In genomic region chr5:142699105-142699720, GRCh38 we compare ENCODE assay signal across 8 cellular contexts. TPM values are rescaled to one million over a fixed set of nuclear protein-coding genes. Genes with fewer than 3 reads are reported as not detected.
DNase-seq lines count a peak whose midpoint lies in the region; ATAC-seq and TF ChIP-seq lines count a peak whose summit lies in the region.

No MANE protein-coding gene starts in this region.

- no peak overlapping the region for H4K91ac ChIP-seq in trophoblast cell (ENCODE audit: low read depth, low read length)

- no peak overlapping the region for H2BK120ac ChIP-seq in trophoblast cell (ENCODE audit: insufficient read depth, low read length, poor library complexity)

- H4K12ac ChIP-seq in trophoblast cell (ENCODE audit: low read depth, low read length): no peak overlapping the region

- H3K4ac ChIP-seq in trophoblast cell (ENCODE audit: low read depth, low read length): no peak overlapping the region

- H3K9me3 ChIP-seq in SK-N-SH (no peaks in the 10 kb centered on the region), trophoblast cell (ENCODE audit: insufficient read depth, low read depth, low read length) (no peaks in the 10 kb centered on the region), transverse colon (no peaks in the 10 kb centered on the region)

- no peaks in the 10 kb centered on the region for H3K9me2 ChIP-seq in SK-N-SH

- no peak for TF ChIP-seq POLR2A in transverse colon (IDR thresholded peaks at IDR 0.05)

- H3K27me3 ChIP-seq in SK-N-SH (ENCODE audit: insufficient read depth) (no peaks in the 10 kb centered on the region), trophoblast cell (ENCODE audit: insufficient read depth, low read length) (no peaks in the 10 kb centered on the region), transverse colon (no peaks in the 10 kb centered on the region)

- DNase-seq in Calu3 (peak; percentile 93), MV-4-11 (lab: John Stamatoyannopoulos, UW) (peak; percentile 87), SK-N-SH (peak; percentile 74), head of caudate nucleus (peak; percentile 60 to 98 (median 92)), trophoblast cell (peak; percentile 80 to 97), transverse colon (peak; percentile 85)
- DNase-seq in activated naive CD4-positive, alpha-beta T cell treated with anti-CD3 and anti-CD28 coated beads, Interleukin-2, amount 10 ng/mL, durations not matched to agents 7 days and 5 days: peak; percentile 86

- H3K4me3 ChIP-seq in SK-N-SH (ENCODE audit: low read depth in 2 of 2, low read length in 1 of 2) (no peak overlapping the region; a peak in 1 of 4 replicates), trophoblast cell (ENCODE audit: low read depth, low read length) (no peak overlapping the region), transverse colon (no peak overlapping the region)

- H3K27ac ChIP-seq in SK-N-SH (ENCODE audit: low read depth in 2 of 2, low read length in 1 of 2) (no peak overlapping the region), trophoblast cell (ENCODE audit: low read depth, low read length) (no peak overlapping the region), transverse colon (peak overlapping the region; percentile 38 to 61 (median 59))

- H3K4me2 ChIP-seq in SK-N-SH (no peak overlapping the region), trophoblast cell (ENCODE audit: low read length) (no peak overlapping the region)

- no peak overlapping the region for H2BK12ac ChIP-seq in trophoblast cell (ENCODE audit: low read length)

- H3K9ac ChIP-seq in SK-N-SH (no peak overlapping the region), trophoblast cell (ENCODE audit: low read length) (no peak overlapping the region)

- no peak overlapping the region for H4K8ac ChIP-seq in trophoblast cell (ENCODE audit: low read depth, low read length)

- H3K36me3 ChIP-seq in SK-N-SH (replicated peaks in 1 of 2; ENCODE audit: control insufficient read depth in 1 of 2, insufficient read depth in 2 of 2, low read length in 1 of 2): no peaks in the 10 kb centered on the region
- H3K36me3 ChIP-seq in trophoblast cell (ENCODE audit: control insufficient read depth in 1 of 2, insufficient read depth in 2 of 2, low read length in 2 of 2): no peaks in the 10 kb centered on the region
- H3K36me3 ChIP-seq in transverse colon: no peaks in the 10 kb centered on the region

- H3K4me3 Mint-ChIP-seq in Calu3 (ENCODE audit: low read depth, unreplicated experiment): no peak overlapping the region
- no peak overlapping the region for H3K4me3 Mint-ChIP-seq in activated naive CD4-positive, alpha-beta T cell treated with anti-CD3 and anti-CD28 coated beads, Interleukin-2, amount 10 ng/mL, durations not matched to agents 7 days and 5 days

- H3K14ac ChIP-seq in trophoblast cell (ENCODE audit: low read length): no peak overlapping the region

- whole genome bisulfite sequencing in SK-N-SH (ENCODE audit: low lambda C conversion rate): 0% methylated on average over 3 of the region's 5 CpGs
- no CpG with 5 or more reads among the region's 5 CpGs for WGBS in trophoblast cell (ENCODE audit: extremely low coverage, insufficient coverage, insufficient read length)
- WGBS in transverse colon (ENCODE audit: low coverage in 1 of 2), 2 donors: 2% methylated on average over 5 of the region's 5 CpGs; no CpG with 5 or more reads in 1 of the 2 donors

- H3K36me3 Mint-ChIP-seq in Calu3 (ENCODE audit: insufficient read depth, unreplicated experiment): no peaks in the 10 kb centered on the region
- H3K36me3 Mint-ChIP-seq in activated naive CD4-positive, alpha-beta T cell treated with anti-CD3 and anti-CD28 coated beads, Interleukin-2, amount 10 ng/mL, durations not matched to agents 7 days and 5 days: no peaks in the 10 kb centered on the region

- no peaks in the 10 kb centered on the region for H3K79me2 ChIP-seq in SK-N-SH (ENCODE audit: insufficient read depth)
- H3K79me2 ChIP-seq in trophoblast cell (ENCODE audit: control insufficient read depth, insufficient read depth, low read length, poor library complexity): no peaks in the 10 kb centered on the region

- TF ChIP-seq RAD21 in SK-N-SH (IDR thresholded peaks at IDR 0.05; ENCODE audit: low read length): peak; percentile 100

- no TSS peak for BruUV-seq in Calu3 (replicated peaks; lab: Mats Ljungman, UMichigan)

- CTCF ChIA-PET in Calu3 (lab: Charles Lee) (interaction anchor here (0.6 to 3.9 kb wide), 12 partner anchors 8 to 395 kb away, joined by 3 to 93 read pairs (median 6); no protein-coding TSS in a partner anchor), SK-N-SH (lab: Yijun Ruan, JAX) (interaction anchor here (0.6 to 21.1 kb wide), 65 partner anchors 9 to 687 kb away, joined by 3 to 668 read pairs (median 5); partner anchors contain the start of gene FGF1)
- CTCF ChIA-PET in activated naive CD4-positive, alpha-beta T cell treated with anti-CD3 and anti-CD28 coated beads, Interleukin-2, amount 10 ng/mL, durations not matched to agents 7 days and 5 days (lab: Charles Lee): interaction anchor here (0.6 to 5.9 kb wide), 27 partner anchors 9 to 1007 kb away, joined by 3 to 61 read pairs (median 6); partner anchors contain the start of gene FGF1

- H3K4me1 ChIP-seq in SK-N-SH (ENCODE audit: control insufficient read depth in 1 of 2, insufficient read depth in 2 of 2, low read depth in 1 of 2, low read length in 1 of 2): peaks cover 23 to 28% of the 10 kb centered on the region in 2 experiments
- H3K4me1 ChIP-seq in trophoblast cell (ENCODE audit: control insufficient read depth in 1 of 2, insufficient read depth in 2 of 2, low read length in 2 of 2): no peaks in the 10 kb centered on the region
- peaks cover 3 to 21% (median 10%) of the 10 kb centered on the region in 4 donors for H3K4me1 ChIP-seq in transverse colon

- H4K20me1 ChIP-seq in SK-N-SH (ENCODE audit: insufficient read depth): no peaks in the 10 kb centered on the region

- H3K9me3 Mint-ChIP-seq in Calu3 (ENCODE audit: low read depth, unreplicated experiment): no peaks in the 10 kb centered on the region
- no peaks in the 10 kb centered on the region for H3K9me3 Mint-ChIP-seq in activated naive CD4-positive, alpha-beta T cell treated with anti-CD3 and anti-CD28 coated beads, Interleukin-2, amount 10 ng/mL, durations not matched to agents 7 days and 5 days

- ATAC-seq in GM21825 (IDR thresholded peaks at IDR 0.05; ENCODE audit: unreplicated experiment): peak; percentile 72

- H3K79me1 ChIP-seq in trophoblast cell (ENCODE audit: low read length): no peaks in the 10 kb centered on the region

- no peak overlapping the region for H2AK5ac ChIP-seq in trophoblast cell (ENCODE audit: low read length)

- TF ChIP-seq CTCF in Calu3 (IDR thresholded peaks at IDR 0.05; ENCODE audit: unreplicated experiment) (peak; percentile 99), SK-N-SH (IDR thresholded peaks at IDR 0.05) (peak; percentile 95), transverse colon (IDR thresholded peaks at IDR 0.05) (peak; percentile 92 to 97 (median 94))

- TF ChIP-seq EP300 in SK-N-SH (IDR thresholded peaks at IDR 0.05; ENCODE audit: borderline replicate concordance in 1 of 2, low read depth in 1 of 2, low read length in 1 of 2) (no peak), transverse colon (IDR thresholded peaks at IDR 0.05; ENCODE audit: low read depth) (no peak)

- in situ Hi-C loops in transverse colon (cut with MboI; ENCODE audit: low pct_ligation_motif_present in 1 of 4, low pct_unique_long_range_greater_than_20kb in 1 of 4, low sequenced_read_pairs in 3 of 4): loop anchor here in 3 of 4 donors (5.0 to 25.0 kb wide), 3 partner anchors 42 to 537 kb away; no protein-coding TSS in a partner anchor

- POLR2A ChIA-PET in SK-N-SH (lab: Yijun Ruan, JAX): interaction anchor here (0.9 to 3.5 kb wide), 2 partner anchors 44 to 95 kb away, joined by 3 to 20 read pairs; no protein-coding TSS in a partner anchor

- peaks cover 16% of the 10 kb centered on the region for H3K27me3 Mint-ChIP-seq in Calu3 (ENCODE audit: unreplicated experiment)
- H3K27me3 Mint-ChIP-seq in activated naive CD4-positive, alpha-beta T cell treated with anti-CD3 and anti-CD28 coated beads, Interleukin-2, amount 10 ng/mL, durations not matched to agents 7 days and 5 days: peaks cover 22% of the 10 kb centered on the region

- no peak overlapping the region for H3K18ac ChIP-seq in trophoblast cell (ENCODE audit: low read length)

- intact Hi-C loops in Calu3 (cut with micrococcal nuclease; ENCODE audit: unreplicated experiment): loop anchor here (1.0 to 2.0 kb wide), 3 partner anchors 44 to 546 kb away; no protein-coding TSS in a partner anchor
- intact Hi-C loops in head of caudate nucleus (cut with DNase I): loop anchor here (2.0 to 10.0 kb wide), 3 partner anchors 44 to 544 kb away; no protein-coding TSS in a partner anchor
- intact Hi-C loops in transverse colon (cut with DNase I; ENCODE audit: low total_unique reads): loop anchor here (5.0 kb wide), 1 partner anchor 87 kb away; no protein-coding TSS in a partner anchor

- no peak overlapping the region for H3K27ac Mint-ChIP-seq in Calu3 (ENCODE audit: unreplicated experiment)
- no peak overlapping the region for H3K27ac Mint-ChIP-seq in activated naive CD4-positive, alpha-beta T cell treated with anti-CD3 and anti-CD28 coated beads, Interleukin-2, amount 10 ng/mL, durations not matched to agents 7 days and 5 days

- peaks cover 22% of the 10 kb centered on the region for H3K4me1 Mint-ChIP-seq in Calu3 (ENCODE audit: low read depth, unreplicated experiment)
- no peaks in the 10 kb centered on the region for H3K4me1 Mint-ChIP-seq in activated naive CD4-positive, alpha-beta T cell treated with anti-CD3 and anti-CD28 coated beads, Interleukin-2, amount 10 ng/mL, durations not matched to agents 7 days and 5 days

- H3F3A ChIP-seq in SK-N-SH (replicated peaks; ENCODE audit: insufficient read depth): peaks cover 2% of the 10 kb centered on the region

- H2BK5ac ChIP-seq in trophoblast cell (ENCODE audit: low read depth, low read length, poor library complexity): no peak overlapping the region

- H2AFZ ChIP-seq in SK-N-SH (ENCODE audit: low read depth) (no peak overlapping the region; the same call in 1 of the 2 replicates), trophoblast cell (ENCODE audit: insufficient read depth, low read length, poor library complexity) (no peak overlapping the region)

- H3K23ac ChIP-seq in trophoblast cell (ENCODE audit: low read length): no peak overlapping the region

TF ChIP-seq in SK-N-SH, 30 proteins besides CTCF, POLR2A, EP300 and RAD21 (continues in another document):
- TF ChIP-seq TEAD4 (IDR thresholded peaks at IDR 0.05; ENCODE audit: borderline replicate concordance, insufficient read depth) (no peak), RCOR1 (IDR thresholded peaks at IDR 0.05; ENCODE audit: low read length) (0 out of 2 replicates have a peak, but pooled peaks have one; percentile 36), JUND (IDR thresholded peaks at IDR 0.05) (no peak), RFX5 (IDR thresholded peaks at IDR 0.05; ENCODE audit: low read length) (no peak)

RNA-seq across cellular contexts. Expression of gene FGF1, which starts 13.3 kb away (rescaled TPM):
- total RNA-seq in Calu3 (2022): not detected in 2 replicates
- 5.3 and 5.9 TPM in 2 replicates for polyA plus RNA-seq in SK-N-SH (2012; rRNA removed)
- polyA plus RNA-seq in SK-N-SH (2012; cell fraction: cytosol; rRNA removed): 5.6 and 6.3 TPM in 2 replicates
- polyA plus RNA-seq in SK-N-SH (2012; cell fraction: nucleus; rRNA removed): 5.4 and 5.6 TPM in 2 replicates
- polyA plus RNA-seq in trophoblast cell (2013): 3.8 and 5.4 TPM in 2 replicates
- under 1 TPM in 2 of 4 donors, not detected in 2; 0.32 to 0.41 TPM for total RNA-seq in transverse colon

Comparison
In these comparisons a context has a peak if more than half of its experiments do, and no peak if none do; other contexts are left out.
1. H3K27ac ChIP-seq: peak in transverse colon (4 of 4); none in SK-N-SH (0 of 2) and trophoblast cell (single experiment).
2. Peak in every context shown above with its lines, with median percentiles within 50 percentile points of each other: DNase-seq and CTCF ChIP-seq.